ENCODE assay signal across 25 cellular contexts in genomic region chr9:74348777-74349176, GRCh38.
"Had no signal": no experiment of that assay in that cellular context is flagged by ENCODE, and none has a peak within 500 bp of the region (broad histone marks: within the 10 kb centered on the region; RNA-seq: fewer than 3 reads in every experiment).

No MANE protein-coding gene starts in this region.

- H3K27ac ChIP-seq: stomach, suprapubic skin, testis, thoracic aorta, thyroid gland, tibial artery, tibial nerve, transverse colon, upper lobe of left lung, uterus, vagina had no signal

- H3K4me1 ChIP-seq: stomach, suprapubic skin, testis, thyroid gland, tibial artery, tibial nerve, transverse colon, upper lobe of left lung, uterus, vagina had no signal

- H3K4me3 ChIP-seq: stomach, suprapubic skin, testis, thoracic aorta, thyroid gland, tibial artery, tibial nerve, transverse colon, upper lobe of left lung, uterus, vagina had no signal

- H3K9me3 ChIP-seq: stomach, suprapubic skin, testis, thoracic aorta, thyroid gland, tibial artery, tibial nerve, transverse colon, upper lobe of left lung, uterus, vagina had no signal

- DNase-seq: stimulated activated CD4-positive, alpha-beta T cell treated with anti-CD3 and anti-CD28 coated beads, Interleukin-2, amount 100 ng/mL, for 48 hours; stimulated activated CD4-positive, alpha-beta T cell treated with anti-CD3 and anti-CD28 coated beads, Interleukin-4, amount 100 ng/mL, for 1 hour; stimulated activated CD4-positive, alpha-beta T cell treated with anti-CD3 and anti-CD28 coated beads, Interleukin-4, amount 100 ng/mL, for 24 hours; stimulated activated CD4-positive, alpha-beta T cell treated with anti-CD3 and anti-CD28 coated beads, Interleukin-4, amount 100 ng/mL, for 4 hours; stimulated activated CD8-positive, alpha-beta memory T cell treated with anti-CD3 and anti-CD28 coated beads, Interleukin-4, amount 100 ng/mL, for 48 hours; stimulated activated naive B cell treated with anti-CD40 and anti-IgM and Interleukin-4, amounts not matched to agents 10 μg/mL and 1 μg/mL and 100 μg/mL, for 72 hours; stimulated activated naive CD4-positive, alpha-beta T cell; stimulated activated naive CD4-positive, alpha-beta T cell treated with Interleukin-2 at 50 U/mL for 16 hours; stimulated activated naive CD8-positive, alpha-beta T cell treated with anti-CD3 and anti-CD28 coated beads, Interleukin-15, amount 100 ng/mL, for 72 hours; stimulated activated naive CD8-positive, alpha-beta T cell treated with anti-CD3 and anti-CD28 coated beads, Interleukin-15, Interleukin-2, amounts not matched to agents 100 U/mL and 50 U/mL, for 24 hours; stomach; substantia nigra; testis; thyroid gland; tibial artery; transverse colon; trophoblast cell; upper lobe of left lung; uterus had no signal

- H3K27me3 ChIP-seq: stomach, suprapubic skin, testis, thyroid gland, tibial artery, tibial nerve, transverse colon, upper lobe of left lung, uterus, vagina had no signal

- H3K36me3 ChIP-seq: stomach, suprapubic skin, thoracic aorta, thyroid gland, tibial artery, tibial nerve, transverse colon, upper lobe of left lung, uterus, vagina had no signal

- ATAC-seq: stimulated activated effector memory CD8-positive, alpha-beta T cell treated with anti-CD3 and anti-CD28 coated beads, Interleukin-12 subunit alpha, Interleukin-12 subunit beta, amount 100 ng/mL, for 72 hours; stimulated activated memory B cell treated with anti-CD40 and anti-IgM and Interleukin-4, amounts not matched to agents 10 μg/mL and 1 μg/mL and 100 μg/mL, for 72 hours; stimulated activated naive B cell treated with anti-CD40 and anti-IgM and Interleukin-4, amounts not matched to agents 10 μg/mL and 1 μg/mL and 100 μg/mL, for 72 hours; stimulated activated naive CD8-positive, alpha-beta T cell treated with anti-CD3 and anti-CD28 coated beads, Interleukin-15, amount 100 ng/mL, for 72 hours; stimulated activated naive CD8-positive, alpha-beta T cell treated with anti-CD3 and anti-CD28 coated beads, Interleukin-15, Interleukin-2, amounts not matched to agents 100 U/mL and 50 U/mL, for 24 hours had no signal
